Comparison of ENCODE assay signal across 23 cellular contexts in genomic region chr11:41115066-41115465, GRCh38.
DNase-seq lines count a peak whose midpoint lies in the region; ATAC-seq and TF ChIP-seq lines count a peak whose summit lies in the region.
"Had no signal": no experiment of that assay in that cellular context is flagged by ENCODE, and none has a peak within 500 bp of the region (broad histone marks: within the 10 kb centered on the region; RNA-seq: fewer than 3 reads in every experiment).

No MANE protein-coding gene starts in this region.

- peak overlapping the region; percentile 95 for H3K27ac Mint-ChIP-seq in GM23338
- peak overlapping the region; percentile 52 for H3K27ac Mint-ChIP-seq in endodermal cell
- H3K27ac Mint-ChIP-seq: CD4-positive, CD25-positive, alpha-beta regulatory T cell; CD8-positive, alpha-beta memory T cell; HFFc6; IgD-negative memory B cell had no signal

- H2BK120ac ChIP-seq in mesendoderm (ENCODE audit: low read depth, low read length) = no peak overlapping the region

- no peak overlapping the region for H4K8ac ChIP-seq in mesendoderm (ENCODE audit: low read depth, low read length)

- peak overlapping the region; percentile 78 for H3K27ac ChIP-seq in GM23338 (ENCODE audit: low read depth)
- peak overlapping the region; percentile 78 for H3K27ac ChIP-seq in HUES64 (ENCODE audit: low read depth, low read length)
- H3K27ac ChIP-seq in endodermal cell (ENCODE audit: low read depth, low read length) = no peak overlapping the region
- no peak overlapping the region for H3K27ac ChIP-seq in mesendoderm (ENCODE audit: low read depth, low read length)

- H4K5ac ChIP-seq in mesendoderm (ENCODE audit: low read length) = no peak overlapping the region

- 0 out of 2 replicates have a peak, but pooled peaks cover 4% of the 10 kb centered on the region for H3K9me2 ChIP-seq in GM23338 (ENCODE audit: insufficient read depth)

- ATAC-seq in GM23338 (no peak), GM21515 (IDR thresholded peaks at IDR 0.05; ENCODE audit: unreplicated experiment) (no peak)
- ATAC-seq: GM12878, HCT116, HepG2 had no signal

- H4K20me1 ChIP-seq in GM23338 (replicated peaks; ENCODE audit: insufficient read depth) = no peaks in the 10 kb centered on the region

- H3K18ac ChIP-seq in mesendoderm (ENCODE audit: low read length) = no peak overlapping the region

- H3K4me1 Mint-ChIP-seq in GM23338 (peaks cover 71% of the 10 kb centered on the region), endodermal cell (peaks cover 9% of the 10 kb centered on the region)
- H3K4me1 Mint-ChIP-seq: CD4-positive, CD25-positive, alpha-beta regulatory T cell; CD8-positive, alpha-beta memory T cell; IgD-negative memory B cell had no signal

- peak overlapping the region; percentile 53 for H3K4me2 ChIP-seq in GM23338
- H3K4me2 ChIP-seq in mesendoderm (ENCODE audit: low read length) = no peak overlapping the region

- H3K56ac ChIP-seq in mesendoderm (ENCODE audit: low read length) = no peak overlapping the region

- TF ChIP-seq CTCF in GM23338 (conservative IDR thresholded peaks at IDR 0.05; ENCODE audit: low read depth in 2 of 2) = no peak
- no peak for TF ChIP-seq CTCF in endodermal cell (conservative IDR thresholded peaks at IDR 0.05)

- no peak overlapping the region for H2AK5ac ChIP-seq in mesendoderm (ENCODE audit: low read length)

- H3K79me2 ChIP-seq in GM23338 (replicated peaks; ENCODE audit: insufficient read depth) (no peaks in the 10 kb centered on the region), mesendoderm (ENCODE audit: control insufficient read depth, insufficient read depth, low read length) (no peaks in the 10 kb centered on the region)

- no peak overlapping the region for H3K4me3 ChIP-seq in GM23338
- 0 out of 2 replicates have a peak overlapping the region, but pooled peaks have one; percentile 8 for H3K4me3 ChIP-seq in HUES64 (ENCODE audit: low read length)
- H3K4me3 ChIP-seq in endodermal cell (ENCODE audit: low read length) = no peak overlapping the region
- H3K4me3 ChIP-seq in mesendoderm (ENCODE audit: low read length) = no peak overlapping the region
- H3K4me3 ChIP-seq: GM12878 had no signal

- H3K9me3 ChIP-seq in HUES64 (ENCODE audit: insufficient read depth, low read depth, low read length) (no peaks in the 10 kb centered on the region), endodermal cell (ENCODE audit: control insufficient read depth, low read length) (no peaks in the 10 kb centered on the region)
- H3K9me3 ChIP-seq: BE2C had no signal

- H3K36me3 Mint-ChIP-seq in GM23338 (ENCODE audit: low read depth) (no peaks in the 10 kb centered on the region), endodermal cell (ENCODE audit: low read depth) (no peaks in the 10 kb centered on the region)
- H3K36me3 Mint-ChIP-seq: CD4-positive, CD25-positive, alpha-beta regulatory T cell; CD8-positive, alpha-beta memory T cell; IgD-negative memory B cell had no signal

- no peaks in the 10 kb centered on the region for H3K79me1 ChIP-seq in mesendoderm (ENCODE audit: low read length)

- in situ Hi-C loops in ACHN (cut with HindIII; ENCODE audit: low pct_ligation_motif_present, low pct_unique_long_range_greater_than_20kb, low sequenced_read_pairs) = no loop called here

- no peaks in the 10 kb centered on the region for H3K9me3 Mint-ChIP-seq in GM23338
- no peaks in the 10 kb centered on the region for H3K9me3 Mint-ChIP-seq in endodermal cell
- H3K9me3 Mint-ChIP-seq: IgD-negative memory B cell had no signal

- peak; percentile 56 for DNase-seq in GM23338 (ENCODE audit: low spot score)
- DNase-seq in endodermal cell = no peak
- DNase-seq in mesendoderm = peak; percentile 15
- no peak for DNase-seq in ACHN
- no peak for DNase-seq in kidney tubule cell (ENCODE audit: low spot score)
- DNase-seq: 8988T; BE2C; C1 segment of cervical spinal cord; CD4-positive, CD25-positive, alpha-beta regulatory T cell; CD8-positive, alpha-beta memory T cell; COR-L47; DMS 273 treated with DMSO at 0.1 percent for 48 hours; DMS53; DND-41; EL; HFFc6; KBM-7 had no signal

- H3K9ac ChIP-seq in HUES64 (ENCODE audit: low read depth, low read length) = no peak overlapping the region; the same call in 1 of the 2 replicates
- no peak overlapping the region for H3K9ac ChIP-seq in endodermal cell (ENCODE audit: extremely low read depth, low read length, poor library complexity, severe bottlenecking)
- no peak overlapping the region for H3K9ac ChIP-seq in mesendoderm (ENCODE audit: low read length)

- H3K36me3 ChIP-seq in GM23338 (ENCODE audit: insufficient read depth) (no peaks in the 10 kb centered on the region), HUES64 (ENCODE audit: insufficient read depth, low read length) (no peaks in the 10 kb centered on the region), endodermal cell (ENCODE audit: control insufficient read depth, insufficient read depth, low read length) (no peaks in the 10 kb centered on the region), mesendoderm (ENCODE audit: control insufficient read depth, insufficient read depth, low read length) (no peaks in the 10 kb centered on the region)
- H3K36me3 ChIP-seq: BE2C had no signal

- H3K4me3 Mint-ChIP-seq in GM23338 (peak overlapping the region; percentile 41; the same call in 2 of the 3 replicates), endodermal cell (no peak overlapping the region)
- H3K4me3 Mint-ChIP-seq: CD4-positive, CD25-positive, alpha-beta regulatory T cell; CD8-positive, alpha-beta memory T cell; HFFc6; IgD-negative memory B cell had no signal

- no peaks in the 10 kb centered on the region for H3F3A ChIP-seq in GM23338 (replicated peaks; ENCODE audit: low read depth)

- no peak overlapping the region for H3K23ac ChIP-seq in mesendoderm (ENCODE audit: low read length)

- no peak overlapping the region for H2BK15ac ChIP-seq in mesendoderm (replicated peaks; ENCODE audit: low read depth)

- no peak overlapping the region for H2BK5ac ChIP-seq in mesendoderm (ENCODE audit: low read length)

- H3K4me1 ChIP-seq in GM23338 (ENCODE audit: insufficient read depth) (peaks cover 70% of the 10 kb centered on the region), HUES64 (ENCODE audit: insufficient read depth, low read length) (peaks cover 70% of the 10 kb centered on the region), endodermal cell (ENCODE audit: control insufficient read depth, insufficient read depth, low read length) (no peaks in the 10 kb centered on the region), mesendoderm (ENCODE audit: control insufficient read depth, low read depth, low read length) (no peaks in the 10 kb centered on the region)
- H3K4me1 ChIP-seq: BE2C had no signal

- H3K27me3 Mint-ChIP-seq in GM23338 (ENCODE audit: insufficient read depth, low read depth, poor library complexity) = no peaks in the 10 kb centered on the region
- no peaks in the 10 kb centered on the region for H3K27me3 Mint-ChIP-seq in endodermal cell (ENCODE audit: insufficient read depth)
- H3K27me3 Mint-ChIP-seq: CD4-positive, CD25-positive, alpha-beta regulatory T cell; CD8-positive, alpha-beta memory T cell; IgD-negative memory B cell had no signal

- H3K27me3 ChIP-seq in GM23338 (ENCODE audit: insufficient read depth) = no peaks in the 10 kb centered on the region
- no peaks in the 10 kb centered on the region for H3K27me3 ChIP-seq in HUES64 (ENCODE audit: insufficient read depth, low read length)
- H3K27me3 ChIP-seq in endodermal cell (ENCODE audit: control insufficient read depth, insufficient read depth, low read length, poor library complexity, severe bottlenecking) = no peaks in the 10 kb centered on the region
- H3K27me3 ChIP-seq in mesendoderm (ENCODE audit: insufficient read depth, low read length, poor library complexity) = no peaks in the 10 kb centered on the region
- H3K27me3 ChIP-seq: BE2C had no signal

- no peak overlapping the region for H3K4ac ChIP-seq in mesendoderm (ENCODE audit: low read depth, low read length)

- H2AFZ ChIP-seq in GM23338 = no peak overlapping the region

TF ChIP-seq in GM23338, 12 proteins besides CTCF, POLR2A, EP300 and RAD21 (continues in another document):
- TF ChIP-seq, protein P1, sequence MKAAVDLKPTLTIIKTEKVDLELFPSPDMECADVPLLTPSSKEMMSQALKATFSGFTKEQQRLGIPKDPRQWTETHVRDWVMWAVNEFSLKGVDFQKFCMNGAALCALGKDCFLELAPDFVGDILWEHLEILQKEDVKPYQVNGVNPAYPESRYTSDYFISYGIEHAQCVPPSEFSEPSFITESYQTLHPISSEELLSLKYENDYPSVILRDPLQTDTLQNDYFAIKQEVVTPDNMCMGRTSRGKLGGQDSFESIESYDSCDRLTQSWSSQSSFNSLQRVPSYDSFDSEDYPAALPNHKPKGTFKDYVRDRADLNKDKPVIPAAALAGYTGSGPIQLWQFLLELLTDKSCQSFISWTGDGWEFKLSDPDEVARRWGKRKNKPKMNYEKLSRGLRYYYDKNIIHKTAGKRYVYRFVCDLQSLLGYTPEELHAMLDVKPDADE (IDR thresholded peaks at IDR 0.05) = no peak
- TF ChIP-seq NANOG (IDR thresholded peaks at IDR 0.05; ENCODE audit: borderline replicate concordance) (no peak), ZNF114 (CRISPR knock-in tag; IDR thresholded peaks at IDR 0.05) (no peak), JUNB (IDR thresholded peaks at IDR 0.05; ENCODE audit: unreplicated experiment) (no peak), ZNF331 (CRISPR knock-in tag; IDR thresholded peaks at IDR 0.05; ENCODE audit: low read depth) (no peak), EZH2phosphoT487 (IDR thresholded peaks at IDR 0.05; ENCODE audit: unreplicated experiment) (no peak), POLR2AphosphoS5 (IDR thresholded peaks at IDR 0.05; ENCODE audit: low read depth) (no peak), STAT1 (IDR thresholded peaks at IDR 0.05; ENCODE audit: unreplicated experiment) (no peak)

Comparison
In these comparisons a context has a peak if more than half of its experiments do, and no peak if none do; other contexts are left out.
1. DNase-seq: peak in GM23338 (single experiment) and mesendoderm (single experiment); none in endodermal cell (single experiment), ACHN (single experiment) and kidney tubule cell (single experiment).
2. H3K27ac ChIP-seq: peak in GM23338 (single experiment) and HUES64 (single experiment); none in endodermal cell (single experiment) and mesendoderm (single experiment).